Comparison of ENCODE assay signal across 14 cellular contexts in the genomic region with DNA sequence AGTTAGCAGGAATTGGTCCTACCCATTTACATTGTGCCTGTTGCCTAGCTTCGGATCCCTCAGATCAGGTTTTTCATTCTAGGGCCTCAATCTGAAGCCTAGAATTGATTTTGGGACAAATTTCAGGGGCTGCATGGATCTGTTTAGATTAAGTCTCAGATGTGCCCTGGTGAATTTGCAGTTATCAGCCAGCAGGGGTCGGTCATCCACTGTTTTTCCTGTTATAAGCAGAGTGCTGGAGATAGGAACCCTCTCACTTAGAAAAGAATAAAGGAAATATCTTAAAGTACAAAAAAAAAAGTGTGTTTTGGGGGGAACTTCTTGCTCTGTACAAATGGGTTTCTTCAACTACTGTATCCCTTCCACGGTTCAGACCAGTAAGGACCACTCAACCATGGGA.
A peak's percentile ranks its signal among the peaks of the same experiment; 100 is the strongest.
DNase-seq lines count a peak whose midpoint lies in the region; ATAC-seq and TF ChIP-seq lines count a peak whose summit lies in the region.
"Had no signal": no experiment of that assay in that cellular context is flagged by ENCODE, and none has a peak within 500 bp of the region (broad histone marks: within the 10 kb centered on the region; RNA-seq: fewer than 3 reads in every experiment).

No MANE protein-coding gene starts in this region.

- no peaks in the 10 kb centered on the region for H3K4me1 Mint-ChIP-seq in Calu3 (ENCODE audit: low read depth, unreplicated experiment)

- DNase-seq in Calu3 (no peak), HT1080 (ENCODE audit: low read depth) (peak; percentile 31), WERI-Rb-1 (no peak), iris pigment epithelial cell (ENCODE audit: low read depth) (peak; percentile 49), medulla oblongata (ENCODE audit: extremely low spot score) (no peak)
- DNase-seq: activated CD4-positive, alpha-beta T cell treated with anti-CD3 and anti-CD28 coated beads, Interleukin-2, amount 50 U/mL, for 4 hours; kidney glomerular epithelial cell; NCI-H1930; SHP77 had no signal

- no peaks in the 10 kb centered on the region for H3K9me3 ChIP-seq in WERI-Rb-1 (ENCODE audit: severe bottlenecking)
- H3K9me3 ChIP-seq: thoracic aorta had no signal

- no peak overlapping the region for H3K27ac Mint-ChIP-seq in Calu3 (ENCODE audit: unreplicated experiment)
- H3K27ac Mint-ChIP-seq: activated naive CD8-positive, alpha-beta T cell had no signal

- no peaks in the 10 kb centered on the region for H3K36me3 Mint-ChIP-seq in Calu3 (ENCODE audit: insufficient read depth, unreplicated experiment)
- H3K36me3 Mint-ChIP-seq: activated naive CD8-positive, alpha-beta T cell had no signal

- no peak overlapping the region for H3K27ac ChIP-seq in WERI-Rb-1
- H3K27ac ChIP-seq: thoracic aorta had no signal

- H3K27me3 Mint-ChIP-seq in Calu3 (ENCODE audit: unreplicated experiment) = no peaks in the 10 kb centered on the region
- H3K27me3 Mint-ChIP-seq: activated naive CD8-positive, alpha-beta T cell had no signal

- H3K4me3 Mint-ChIP-seq in Calu3 (ENCODE audit: low read depth, unreplicated experiment) = no peak overlapping the region
- H3K4me3 Mint-ChIP-seq: activated naive CD8-positive, alpha-beta T cell had no signal

- TF ChIP-seq CTCF in Calu3 (IDR thresholded peaks at IDR 0.05; ENCODE audit: unreplicated experiment) (peak; percentile 43), WERI-Rb-1 (IDR thresholded peaks at IDR 0.05; ENCODE audit: low read depth, low read length) (peak; percentile 25; the same call in 1 of the 2 replicates)

- H3K4me3 ChIP-seq in WERI-Rb-1 (ENCODE audit: low read depth, low read length) = no peak overlapping the region
- H3K4me3 ChIP-seq: thoracic aorta had no signal

- H3K36me3 ChIP-seq in WERI-Rb-1 = no peaks in the 10 kb centered on the region
- H3K36me3 ChIP-seq: thoracic aorta had no signal

- H3K27me3 ChIP-seq in WERI-Rb-1 (ENCODE audit: insufficient read depth, low read depth, severe bottlenecking) = no peaks in the 10 kb centered on the region

- peaks cover 14% of the 10 kb centered on the region for H3K9me3 Mint-ChIP-seq in Calu3 (ENCODE audit: low read depth, unreplicated experiment)

- ATAC-seq in GM18870 (IDR thresholded peaks at IDR 0.05; ENCODE audit: unreplicated experiment) = no peak
- ATAC-seq in GM21786 (IDR thresholded peaks at IDR 0.05; ENCODE audit: unreplicated experiment) = no peak
- no peak for ATAC-seq in GM19397 (IDR thresholded peaks at IDR 0.05; ENCODE audit: unreplicated experiment)

- CTCF ChIA-PET in Calu3 (lab: Charles Lee) = interaction anchor here (0.6 kb wide), 1 partner anchor 443 kb away, joined by 4 read pairs; no protein-coding TSS in a partner anchor

- intact Hi-C loops in Calu3 (cut with micrococcal nuclease; ENCODE audit: unreplicated experiment) = no loop called here

- BruUV-seq in Calu3 (replicated peaks; lab: Mats Ljungman, UMichigan) = no TSS peak

Comparison
In these comparisons a context has a peak if more than half of its experiments do, and no peak if none do; other contexts are left out.
1. DNase-seq: peak in HT1080 (single experiment) and iris pigment epithelial cell (single experiment); none in Calu3 (single experiment), WERI-Rb-1 (single experiment) and medulla oblongata (single experiment).